ENCODE assay signal across 14 cellular contexts in the genomic region with DNA sequence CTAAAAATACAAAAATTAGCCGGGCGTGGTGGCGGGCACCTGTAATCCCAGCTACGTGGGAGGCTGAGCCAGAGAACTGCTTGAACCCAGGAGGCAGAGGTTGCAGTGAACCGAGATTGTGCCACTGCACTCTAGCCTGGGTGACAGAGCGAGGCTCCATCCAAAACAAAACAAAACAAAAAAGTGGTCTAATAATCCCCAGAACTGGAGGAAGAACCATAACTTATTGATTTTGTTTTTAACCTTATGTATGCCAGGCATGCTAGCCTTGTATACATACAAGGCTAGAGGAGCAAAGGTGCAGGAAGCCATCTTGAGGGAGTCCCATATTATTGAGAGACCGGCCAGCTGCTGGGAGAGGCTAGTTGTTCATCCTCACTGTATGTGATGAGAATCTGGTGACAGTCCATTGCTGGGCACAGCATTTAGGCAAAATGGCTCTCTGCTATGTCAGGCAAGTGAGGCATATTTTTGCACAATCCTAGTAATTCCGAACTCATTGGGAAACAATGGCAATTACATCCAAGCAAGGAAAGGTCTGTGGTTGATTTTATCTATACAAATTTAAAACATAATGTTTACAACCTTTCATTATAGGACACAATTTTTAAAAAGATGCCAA. TPM values are rescaled to one million over a fixed set of nuclear protein-coding genes. Genes with fewer than 3 reads are reported as not detected.
DNase-seq lines count a peak whose midpoint lies in the region; ATAC-seq and TF ChIP-seq lines count a peak whose summit lies in the region.
"Had no signal": no experiment of that assay in that cellular context is flagged by ENCODE, and none has a peak within 500 bp of the region (broad histone marks: within the 10 kb centered on the region; RNA-seq: fewer than 3 reads in every experiment).

No MANE protein-coding gene starts in this region.

- H3K9me3 ChIP-seq in HCT116 (ENCODE audit: control insufficient read depth in 1 of 2, insufficient read depth in 1 of 2, low read depth in 1 of 2, low read length in 2 of 2), result peaks cover 4 to 6% of the 10 kb centered on the region in 2 experiments; a peak in 2 of 4 replicates

- H2AFZ ChIP-seq in HCT116 (ENCODE audit: low read depth, low read length, poor library complexity, severe bottlenecking), result no peak overlapping the region

- no peaks in the 10 kb centered on the region for H4K20me1 ChIP-seq in HCT116 (ENCODE audit: insufficient read depth)

- no peak for TF ChIP-seq POLR2A in HCT116 (IDR thresholded peaks at IDR 0.05; ENCODE audit: borderline replicate concordance, extremely low read depth, insufficient read depth, insufficient read length)

- TF ChIP-seq RAD21 in HCT116 (IDR thresholded peaks at IDR 0.05; ENCODE audit: low read depth), result no peak

- RAD21 ChIA-PET in HCT116 (lab: Charles Lee; ENCODE audit: low non-redundant PET in 1 of 2, low total read pairs in 2 of 2, uncharacterized antibody in 2 of 2, unreplicated experiment in 2 of 2), result no interaction called here

- H3K4me3 Mint-ChIP-seq in T-helper 2 cell treated with Interferon-gamma antibody and Interleukin-4, amounts not matched to agents 5 μg/mL and 100 μg/mL, for 36 hours, result peak overlapping the region; percentile 5
- peak overlapping the region; percentile 36 for H3K4me3 Mint-ChIP-seq in activated CD8-positive, alpha-beta T cell treated with anti-CD3 and anti-CD28 coated beads for 36 hours
- H3K4me3 Mint-ChIP-seq in mesothelial cell of epicardium, result no peak overlapping the region

- H3K27me3 ChIP-seq in HCT116 (ENCODE audit: insufficient read depth, low read length), result no peaks in the 10 kb centered on the region

- peaks cover 17 to 39% of the 10 kb centered on the region in 2 experiments for H3K4me1 ChIP-seq in HCT116 (ENCODE audit: control insufficient read depth in 1 of 2, insufficient read depth in 2 of 2, low read length in 2 of 2)

- H3K27me3 Mint-ChIP-seq in T-helper 2 cell treated with Interferon-gamma antibody and Interleukin-4, amounts not matched to agents 5 μg/mL and 100 μg/mL, for 36 hours (ENCODE audit: low read depth), result peaks cover 6% of the 10 kb centered on the region
- peaks cover 2% of the 10 kb centered on the region for H3K27me3 Mint-ChIP-seq in activated CD8-positive, alpha-beta T cell treated with anti-CD3 and anti-CD28 coated beads for 36 hours
- H3K27me3 Mint-ChIP-seq in mesothelial cell of epicardium (ENCODE audit: low read depth), result no peaks in the 10 kb centered on the region
- H3K27me3 Mint-ChIP-seq: central memory CD8-positive, alpha-beta T cell had no signal

- ATAC-seq in HCT116, result 0 out of 2 replicates have a peak, but pooled peaks have one; percentile 6
- ATAC-seq in activated CD8-positive, alpha-beta T cell treated with anti-CD3 and anti-CD28 coated beads for 36 hours, result no peak
- ATAC-seq: stimulated activated effector memory CD8-positive, alpha-beta T cell treated with anti-CD3 and anti-CD28 coated beads, Interleukin-12 subunit alpha, Interleukin-12 subunit beta, amount 100 ng/mL, for 72 hours had no signal

- peak overlapping the region; percentile 70 for H3K4me2 ChIP-seq in HCT116 (ENCODE audit: low read length)

- H3K36me3 ChIP-seq in HCT116 (ENCODE audit: control insufficient read depth in 1 of 2, insufficient read depth in 2 of 2, low read length in 2 of 2), result no peaks in the 10 kb centered on the region

- CTCF ChIA-PET in HCT116 (lab: Charles Lee), result interaction anchor here (0.7 kb wide), 1 partner anchor 50 kb away, joined by 3 read pairs; no protein-coding TSS in a partner anchor
- CTCF ChIA-PET in activated CD8-positive, alpha-beta T cell treated with anti-CD3 and anti-CD28 coated beads for 36 hours (lab: Charles Lee), result interaction anchor here (0.8 to 24.5 kb wide), 4 partner anchors 10 to 37 kb away, joined by 4 to 841 read pairs (median 5); a partner anchor contains a TSS

- no peaks in the 10 kb centered on the region for H3K79me2 ChIP-seq in HCT116 (ENCODE audit: insufficient read depth, low read length)

- peak overlapping the region; percentile 15 for H3K27ac Mint-ChIP-seq in T-helper 2 cell treated with Interferon-gamma antibody and Interleukin-4, amounts not matched to agents 5 μg/mL and 100 μg/mL, for 36 hours
- H3K27ac Mint-ChIP-seq in activated CD8-positive, alpha-beta T cell treated with anti-CD3 and anti-CD28 coated beads for 36 hours, result no peak overlapping the region
- H3K27ac Mint-ChIP-seq in mesothelial cell of epicardium, result peak overlapping the region; percentile 50

- no peaks in the 10 kb centered on the region for H3K9me3 Mint-ChIP-seq in T-helper 2 cell treated with Interferon-gamma antibody and Interleukin-4, amounts not matched to agents 5 μg/mL and 100 μg/mL, for 36 hours
- H3K9me3 Mint-ChIP-seq in activated CD8-positive, alpha-beta T cell treated with anti-CD3 and anti-CD28 coated beads for 36 hours, result no peaks in the 10 kb centered on the region
- peaks cover 7% of the 10 kb centered on the region for H3K9me3 Mint-ChIP-seq in mesothelial cell of epicardium
- H3K9me3 Mint-ChIP-seq: central memory CD8-positive, alpha-beta T cell; stimulated activated effector memory CD8-positive, alpha-beta T cell treated with anti-CD3 and anti-CD28 coated beads, Interleukin-12 subunit alpha, Interleukin-12 subunit beta, amount 100 ng/mL, for 72 hours had no signal

- H3K9ac ChIP-seq in HCT116 (ENCODE audit: low read length), result no peak overlapping the region

- intact Hi-C loops in HCT116 (cut with micrococcal nuclease), result no loop called here
- intact Hi-C loops in activated CD8-positive, alpha-beta T cell treated with anti-CD3 and anti-CD28 coated beads for 36 hours (cut with micrococcal nuclease), result loop anchor here (2.0 kb wide), 1 partner anchor 18 kb away; a partner anchor contains a TSS

- peaks cover 2% of the 10 kb centered on the region for H3K36me3 Mint-ChIP-seq in T-helper 2 cell treated with Interferon-gamma antibody and Interleukin-4, amounts not matched to agents 5 μg/mL and 100 μg/mL, for 36 hours (ENCODE audit: low read depth)
- peaks cover 3% of the 10 kb centered on the region for H3K36me3 Mint-ChIP-seq in activated CD8-positive, alpha-beta T cell treated with anti-CD3 and anti-CD28 coated beads for 36 hours (ENCODE audit: low read depth)
- H3K36me3 Mint-ChIP-seq in mesothelial cell of epicardium, result no peaks in the 10 kb centered on the region

- peak overlapping the region; percentile 94 for H3K27ac ChIP-seq in HCT116 (ENCODE audit: low read depth, low read length)

- POLR2A ChIA-PET in HCT116 (lab: Charles Lee), result interaction anchor here (1.0 to 4.0 kb wide), 17 partner anchors 9 to 1788 kb away, joined by 5 to 104 read pairs (median 13); a partner anchor contains a TSS
- POLR2A ChIA-PET in activated CD8-positive, alpha-beta T cell treated with anti-CD3 and anti-CD28 coated beads for 36 hours (lab: Charles Lee), result interaction anchor here (0.8 to 7.7 kb wide), 20 partner anchors 9 to 218 kb away, joined by 3 to 104 read pairs (median 11); partner anchors contain the start of gene HFE

- H3K4me1 Mint-ChIP-seq in T-helper 2 cell treated with Interferon-gamma antibody and Interleukin-4, amounts not matched to agents 5 μg/mL and 100 μg/mL, for 36 hours (ENCODE audit: low read depth), result peaks cover 19% of the 10 kb centered on the region
- peaks cover 15% of the 10 kb centered on the region for H3K4me1 Mint-ChIP-seq in activated CD8-positive, alpha-beta T cell treated with anti-CD3 and anti-CD28 coated beads for 36 hours (ENCODE audit: low read depth)
- peaks cover 27% of the 10 kb centered on the region for H3K4me1 Mint-ChIP-seq in mesothelial cell of epicardium

- no peak overlapping the region for H3K4me3 ChIP-seq in HCT116 (replicated peaks in 1 of 2; ENCODE audit: low read depth in 1 of 2, low read length in 2 of 2)

- no peak for DNase-seq in T-helper 2 cell treated with Interferon-gamma antibody and Interleukin-4, amounts not matched to agents 5 μg/mL and 100 μg/mL, for 36 hours (ENCODE audit: low spot score)
- DNase-seq in T-helper 2 cell (no peak), HCT116 (ENCODE audit: low read depth, low spot score) (no peak), mesothelial cell of epicardium (ENCODE audit: low spot score in 2 of 2, unreplicated experiment in 2 of 2) (no peak), DMS114 treated with DMSO at 0.1 percent for 48 hours (lab: John Stamatoyannopoulos, UW; ENCODE audit: unreplicated experiment) (no peak), NCI-H2227 treated with DMSO at 0.1 percent for 48 hours (lab: John Stamatoyannopoulos, UW) (no peak), NCI-H524 treated with DMSO at 0.1 percent for 48 hours (lab: John Stamatoyannopoulos, UW) (no peak)
- no peak for DNase-seq in activated CD8-positive, alpha-beta T cell treated with anti-CD3 and anti-CD28 coated beads for 36 hours
- DNase-seq: ACHN, DMS153, NCI-H1694 treated with DMSO at 0.1 percent for 48 hours, occipital lobe had no signal

- no peaks in the 10 kb centered on the region for H3K9me2 ChIP-seq in HCT116 (ENCODE audit: insufficient read depth)

- no TSS peak for BruUV-seq in HCT116 (replicated peaks; lab: Mats Ljungman, UMichigan)

- TF ChIP-seq CTCF in HCT116 (IDR thresholded peaks at IDR 0.05 in 2 of 3, conservative IDR thresholded peaks at IDR 0.05 in 1 of 3; ENCODE audit: borderline replicate concordance in 1 of 3, insufficient read depth in 1 of 3, low read depth in 2 of 3, low read length in 2 of 3) (no peak), mesothelial cell of epicardium (IDR thresholded peaks at IDR 0.05; ENCODE audit: unreplicated experiment) (no peak)
- no peak for TF ChIP-seq CTCF in activated CD8-positive, alpha-beta T cell treated with anti-CD3 and anti-CD28 coated beads for 36 hours (IDR thresholded peaks at IDR 0.05)

TF ChIP-seq in HCT116, 20 proteins besides CTCF, POLR2A, EP300 and RAD21 (continues in another document):
- no peak for TF ChIP-seq YY1 (IDR thresholded peaks at IDR 0.05; ENCODE audit: extremely low read depth, insufficient replicate concordance, low read depth, low read length)
- no peak for TF ChIP-seq FOSL1 (IDR thresholded peaks at IDR 0.05; ENCODE audit: low read depth)
- TF ChIP-seq ZNF274 (IDR thresholded peaks at IDR 0.05; ENCODE audit: low read depth, low read length), result no peak
- no peak for TF ChIP-seq SP1 (IDR thresholded peaks at IDR 0.05; ENCODE audit: low read depth)
- TF ChIP-seq JUND (IDR thresholded peaks at IDR 0.05), result no peak
- TF ChIP-seq ELF1 (IDR thresholded peaks at IDR 0.05; ENCODE audit: borderline replicate concordance, low read depth), result no peak
- TF ChIP-seq, protein P1, sequence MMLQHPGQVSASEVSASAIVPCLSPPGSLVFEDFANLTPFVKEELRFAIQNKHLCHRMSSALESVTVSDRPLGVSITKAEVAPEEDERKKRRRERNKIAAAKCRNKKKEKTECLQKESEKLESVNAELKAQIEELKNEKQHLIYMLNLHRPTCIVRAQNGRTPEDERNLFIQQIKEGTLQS (IDR thresholded peaks at IDR 0.05), result no peak
- TF ChIP-seq POLR2AphosphoS5 (IDR thresholded peaks at IDR 0.05; ENCODE audit: low read depth, low read length), result no peak
- no peak for TF ChIP-seq EGR1 (IDR thresholded peaks at IDR 0.05; ENCODE audit: low read depth)

RNA-seq across cellular contexts. Expression of gene HFE, which starts 18.0 kb away (rescaled TPM):
- total RNA-seq in HCT116 (2021; ENCODE audit: unreplicated experiment) (9.8 TPM), mesothelial cell of epicardium (7.0 to 8.3 TPM (median 8.3 TPM) in 3 replicates)
- polyA plus RNA-seq in HCT116 (2012), result 12.0 and 13.4 TPM in 2 replicates
- under 1 TPM; 0.25 to 0.56 TPM for total RNA-seq in activated CD8-positive, alpha-beta T cell treated with anti-CD3 and anti-CD28 coated beads for 36 hours
